Comparison of ENCODE assay signal across 28 cellular contexts in the genomic region with DNA sequence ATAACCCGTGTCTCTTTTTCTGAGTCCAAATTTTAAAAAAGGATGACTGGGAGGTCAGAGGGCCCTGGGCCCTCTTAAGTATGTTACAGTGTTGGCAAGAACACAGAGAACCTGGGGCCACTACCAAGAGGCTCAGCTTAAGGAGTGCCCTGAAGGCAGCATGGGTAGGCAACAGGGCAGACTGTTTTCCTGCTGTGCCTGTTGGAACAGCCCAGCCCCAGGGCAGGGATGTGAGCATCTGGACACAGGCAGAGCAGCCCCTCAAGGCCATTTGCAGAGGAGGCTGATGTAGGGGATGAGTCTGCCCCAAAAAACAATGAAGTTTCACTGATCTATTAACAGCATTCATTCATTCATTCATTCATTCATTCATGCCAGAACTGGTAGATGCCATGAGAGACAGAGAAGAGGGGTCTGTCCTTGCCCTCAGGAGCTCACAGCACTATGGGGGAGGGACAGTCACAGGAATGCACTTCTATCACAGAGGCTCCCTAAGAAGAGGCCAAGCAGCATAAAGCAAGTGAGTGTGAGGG. TPM values are rescaled to one million over a fixed set of nuclear protein-coding genes. Genes with fewer than 3 reads are reported as not detected.
"Had no signal": no experiment of that assay in that cellular context is flagged by ENCODE, and none has a peak within 500 bp of the region (broad histone marks: within the 10 kb centered on the region; RNA-seq: fewer than 3 reads in every experiment).

No MANE protein-coding gene starts in this region.

- H3K27ac Mint-ChIP-seq: activated CD8-positive, alpha-beta T cell treated with anti-CD3 and anti-CD28 coated beads, Interleukin-2, amount 10 ng/mL, durations not matched to agents 7 days and 5 days; activated naive CD4-positive, alpha-beta T cell treated with anti-CD3 and anti-CD28 coated beads, Interleukin-2, amount 50 U/mL, for 72 hours; naive B cell had no signal

- DNase-seq: activated CD4-positive, alpha-beta T cell treated with anti-CD3 and anti-CD28 coated beads for 48 hours; activated CD4-positive, CD25-positive, alpha-beta regulatory T cell; activated CD8-positive, alpha-beta T cell treated with anti-CD3 and anti-CD28 coated beads, Interleukin-2, amount 10 ng/mL, durations not matched to agents 7 days and 5 days; activated gamma-delta T cell; cerebellar nuclear complex; effector CD8-positive, alpha-beta T cell; mucosa of descending colon; naive B cell; sigmoid colon; stimulated activated CD4-positive, alpha-beta T cell treated with anti-CD3 and anti-CD28 coated beads, Interleukin-4, amount 100 ng/mL, for 4 hours; stimulated activated naive CD4-positive, alpha-beta T cell; substantia nigra; T-helper 1 cell; T-helper 9 cell; tibial artery had no signal

- H3K36me3 Mint-ChIP-seq: activated naive CD4-positive, alpha-beta T cell treated with anti-CD3 and anti-CD28 coated beads, Interleukin-2, amount 50 U/mL, for 72 hours; naive B cell had no signal

- H3K9me3 Mint-ChIP-seq: activated naive CD4-positive, alpha-beta T cell treated with anti-CD3 and anti-CD28 coated beads, Interleukin-2, amount 50 U/mL, for 72 hours; naive B cell; neural crest cell had no signal

- H3K4me3 Mint-ChIP-seq: activated CD8-positive, alpha-beta T cell treated with anti-CD3 and anti-CD28 coated beads, Interleukin-2, amount 10 ng/mL, durations not matched to agents 7 days and 5 days; naive B cell; neural crest cell had no signal

- H3K4me1 Mint-ChIP-seq: naive B cell, neural crest cell had no signal

RNA-seq across cellular contexts. Expression of a gene that starts 2.2 kb away (rescaled TPM):
- total RNA-seq: activated CD8-positive, alpha-beta T cell treated with anti-CD3 and anti-CD28 coated beads, Interleukin-2, amount 10 ng/mL, durations not matched to agents 7 days and 5 days; activated naive CD4-positive, alpha-beta T cell treated with anti-CD3 and anti-CD28 coated beads, Interleukin-2, amount 50 U/mL, for 72 hours; astrocyte; endothelial cell of umbilical vein; kidney epithelial cell; neural crest cell; pulmonary artery endothelial cell had no signal

RNA-seq across cellular contexts. Expression of a gene that starts 30.8 kb away (rescaled TPM):
- total RNA-seq: activated CD8-positive, alpha-beta T cell treated with anti-CD3 and anti-CD28 coated beads, Interleukin-2, amount 10 ng/mL, durations not matched to agents 7 days and 5 days; activated naive CD4-positive, alpha-beta T cell treated with anti-CD3 and anti-CD28 coated beads, Interleukin-2, amount 50 U/mL, for 72 hours; adrenal gland; astrocyte; breast epithelium; endothelial cell of umbilical vein; esophagus muscularis mucosa; gastroesophageal sphincter; heart left ventricle; kidney epithelial cell; left ventricle myocardium superior; mucosa of descending colon; neural crest cell; osteoblast; pulmonary artery endothelial cell; sigmoid colon had no signal

RNA-seq across cellular contexts. Expression of a gene that starts 59.9 kb away (rescaled TPM):
- total RNA-seq: astrocyte, neural crest cell had no signal
